In genomic region chr16:30697264-30698138, GRCh38 we compare ENCODE assay signal across 8 cellular contexts. TPM values are rescaled to one million over a fixed set of nuclear protein-coding genes. Genes with fewer than 3 reads are reported as not detected.
A peak's percentile ranks its signal among the peaks of the same experiment; 100 is the strongest.
DNase-seq lines count a peak whose midpoint lies in the region; ATAC-seq and TF ChIP-seq lines count a peak whose summit lies in the region.

No MANE protein-coding gene starts in this region.

- H3K27ac ChIP-seq in right lobe of liver, result peak overlapping the region; percentile 98 to 100 (median 100)
- H3K27ac ChIP-seq in thoracic aorta, result peak overlapping the region; percentile 100

- TF ChIP-seq CTCF in AG04449 (IDR thresholded peaks at IDR 0.05; ENCODE audit: insufficient read depth, low read length, missing control alignments) (no peak), GM10248 (IDR thresholded peaks at IDR 0.05; ENCODE audit: control extremely low read depth, extremely low read depth, low read depth, missing control alignments) (no peak), right lobe of liver (IDR thresholded peaks at IDR 0.05) (no peak), thoracic aorta (IDR thresholded peaks at IDR 0.05) (no peak)

- no peaks in the 10 kb centered on the region for H3K27me3 ChIP-seq in right lobe of liver
- no peaks in the 10 kb centered on the region for H3K27me3 ChIP-seq in thoracic aorta (replicated peaks; ENCODE audit: insufficient read depth)

- H3K36me3 ChIP-seq in right lobe of liver (peaks cover 0 to 20% (median 11%) of the 10 kb centered on the region in 4 donors), thoracic aorta (peaks cover 14% of the 10 kb centered on the region)

- POLR2A ChIA-PET in AG04449 (lab: Yijun Ruan, JAX) (interaction anchor here (0.6 to 1.5 kb wide), 3 partner anchors 11 to 50 kb away, joined by 3 to 8 read pairs (median 3); no protein-coding TSS in a partner anchor), GM10248 (lab: Yijun Ruan, JAX) (interaction anchor here (0.7 to 1.7 kb wide), 2 partner anchors 12 to 38 kb away, joined by 3 to 7 read pairs; no protein-coding TSS in a partner anchor)

- intact Hi-C loops in right lobe of liver (cut with DNase I), result no loop called here

- CTCF ChIA-PET in AG04449 (lab: Yijun Ruan, JAX), result interaction anchor here (0.8 to 2.0 kb wide), 15 partner anchors 9 to 606 kb away, joined by 3 to 8 read pairs (median 4); partner anchors contain the start of genes DCTPP1, FBRS and PRR14
- CTCF ChIA-PET in GM10248 (lab: Yijun Ruan, JAX), result interaction anchor here (1.0 to 7.0 kb wide), 11 partner anchors 12 to 248 kb away, joined by 3 to 64 read pairs (median 5); partner anchors contain the start of genes FBRS and PRR14

- peak; percentile 85 for ATAC-seq in HG02970 (IDR thresholded peaks at IDR 0.05; ENCODE audit: low FRiP score, unreplicated experiment)
- peak; percentile 90 to 92 (median 91) for ATAC-seq in right lobe of liver
- ATAC-seq in thoracic aorta (ENCODE audit: insufficient number of reproducible peaks, low FRiP score, low read depth), result no peak
- no peak for ATAC-seq in HG02571 (IDR thresholded peaks at IDR 0.05; ENCODE audit: unreplicated experiment)

- no peak for DNase-seq in AG04449 (ENCODE audit: low read depth, low spot score)
- peak; percentile 95 for DNase-seq in GM10248 (ENCODE audit: extremely low spot score)
- DNase-seq in NCI-H748 treated with DMSO at 0.1 percent for 48 hours (lab: John Stamatoyannopoulos, UW), result peak; percentile 85
- peak; percentile 70 to 95 for DNase-seq in cerebellar nuclear complex (lab: John Stamatoyannopoulos, UW)
- peak in 1 of 3 donors; percentile 99 for DNase-seq in right lobe of liver
- no peak for DNase-seq in thoracic aorta (ENCODE audit: low spot score)

- H3K4me1 ChIP-seq in right lobe of liver (peaks cover 0 to 21% (median 10%) of the 10 kb centered on the region in 4 donors), thoracic aorta (ENCODE audit: control insufficient read depth in 1 of 2, low read depth in 2 of 2) (peaks cover 10 to 29% of the 10 kb centered on the region in 2 donors)

- no peak for TF ChIP-seq POLR2A in right lobe of liver (IDR thresholded peaks at IDR 0.05)

- H3K4me3 ChIP-seq in AG04449 (ENCODE audit: low read depth, low read length) (peak overlapping the region; percentile 95), right lobe of liver (peak overlapping the region; percentile 93 to 98 (median 95)), thoracic aorta (peak overlapping the region; percentile 99)

- H3K9me3 ChIP-seq in right lobe of liver, result no peaks in the 10 kb centered on the region
- no peaks in the 10 kb centered on the region for H3K9me3 ChIP-seq in thoracic aorta

- WGBS in right lobe of liver (ENCODE audit: insufficient coverage, low coverage, low lambda C conversion rate, missing lambda C conversion rate), result 18% methylated on average over 11 of the region's 26 CpGs

RNA-seq across cellular contexts. Expression of gene SRCAP, which starts 1.5 kb away (rescaled TPM):
- 10 to 100 TPM; 12.1 to 31.3 (median 22.6) TPM for total RNA-seq in right lobe of liver
- 10 to 100 TPM; 39.9 to 86.1 TPM for total RNA-seq in thoracic aorta

RNA-seq across cellular contexts. Expression of gene FBRS, which starts 39.3 kb away (rescaled TPM):
- total RNA-seq in right lobe of liver (10 to 100 TPM; 13.0 to 26.2 (median 20.9) TPM), thoracic aorta (100 to 1,000 TPM in 1 of 2 donors, 10 to 100 TPM in 1; 39.3 to 160 TPM)

RNA-seq across cellular contexts. Expression of gene PRR14, which starts 46.7 kb away (rescaled TPM):
- total RNA-seq in right lobe of liver (10 to 100 TPM; 12.8 to 23.0 (median 17.6) TPM), thoracic aorta (10 to 100 TPM; 46.1 to 57.0 TPM)

RNA-seq across cellular contexts. Expression of gene PHKG2, which starts 50.7 kb away (rescaled TPM):
- 10 to 100 TPM; 17.1 to 22.1 (median 18.4) TPM for total RNA-seq in right lobe of liver
- 10 to 100 TPM; 25.6 to 26.4 TPM for total RNA-seq in thoracic aorta

Comparison
In these comparisons a context has a peak if more than half of its experiments do, and no peak if none do; other contexts are left out.
1. DNase-seq: peak in GM10248 (single experiment), NCI-H748 treated with DMSO at 0.1 percent for 48 hours (single experiment) and cerebellar nuclear complex (2 of 2); none in AG04449 (single experiment) and thoracic aorta (single experiment).
2. ATAC-seq: peak in HG02970 (single experiment) and right lobe of liver (4 of 4); none in thoracic aorta (single experiment) and HG02571 (single experiment).
3. Peak in every context shown above with its lines, with median percentiles within 50 percentile points of each other: H3K4me3 ChIP-seq.